Comparison of ENCODE assay signal across 20 cellular contexts in the genomic region with DNA sequence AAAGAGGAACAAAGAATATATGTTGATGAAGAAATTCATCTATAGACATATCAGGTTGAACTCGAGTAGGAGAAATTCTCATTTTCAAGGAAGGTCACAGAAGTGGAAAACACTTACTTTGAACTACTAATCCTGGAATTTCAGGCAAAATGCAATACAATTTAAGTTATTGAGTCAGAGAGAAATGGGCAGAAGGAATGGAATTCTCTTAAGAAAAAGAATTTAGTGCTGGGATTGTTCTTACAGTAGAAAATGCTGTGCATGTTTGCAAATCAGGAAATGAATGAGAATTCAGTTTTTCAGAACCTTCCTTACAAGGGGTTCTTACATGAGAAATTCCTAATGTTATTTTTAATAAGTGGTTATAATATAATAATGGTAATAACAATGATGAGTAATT.
DNase-seq lines count a peak whose midpoint lies in the region; ATAC-seq and TF ChIP-seq lines count a peak whose summit lies in the region.
"Had no signal": no experiment of that assay in that cellular context is flagged by ENCODE, and none has a peak within 500 bp of the region (broad histone marks: within the 10 kb centered on the region; RNA-seq: fewer than 3 reads in every experiment).

No MANE protein-coding gene starts in this region.

- CTCF ChIA-PET in activated CD8-positive, alpha-beta T cell treated with anti-CD3 and anti-CD28 coated beads, Interleukin-2, amount 10 ng/mL, durations not matched to agents 7 days and 5 days (lab: Charles Lee), result no interaction called here

- no peaks in the 10 kb centered on the region for H3K36me3 Mint-ChIP-seq in activated CD8-positive, alpha-beta T cell treated with anti-CD3 and anti-CD28 coated beads, Interleukin-2, amount 10 ng/mL, durations not matched to agents 7 days and 5 days (ENCODE audit: low read depth)

- DNase-seq in NOMO-1 treated with DMSO at 0.1 percent for 48 hours (lab: John Stamatoyannopoulos, UW; ENCODE audit: unreplicated experiment) (peak; percentile 10), NOMO-1 treated with dmso at 0.1 percent for 144 hours (lab: John Stamatoyannopoulos, UW; ENCODE audit: unreplicated experiment) (no peak), amniotic epithelial cell (ENCODE audit: low read depth) (peak; percentile 38), fibroblast of the aortic adventitia (ENCODE audit: low read depth) (peak; percentile 73)
- DNase-seq in activated CD8-positive, alpha-beta memory T cell treated with anti-CD3 and anti-CD28 coated beads, Interleukin-2, amount 50 U/mL, for 4 hours, result no peak
- DNase-seq in activated CD8-positive, alpha-beta T cell treated with anti-CD3 and anti-CD28 coated beads, Interleukin-2, amount 10 ng/mL, durations not matched to agents 7 days and 5 days, result no peak
- DNase-seq: 8988T, DND-41, GDM1, KBM-7, NCI-H1092, NCI-H146, NCI-H2081 treated with DMSO at 0.1 percent for 48 hours, NCI-H510A, NCI-H82, SHP77 had no signal

- peaks cover 11% of the 10 kb centered on the region for H3K4me1 Mint-ChIP-seq in activated CD8-positive, alpha-beta T cell treated with anti-CD3 and anti-CD28 coated beads, Interleukin-2, amount 10 ng/mL, durations not matched to agents 7 days and 5 days (ENCODE audit: low read depth)

- no peak overlapping the region for H3K4me3 Mint-ChIP-seq in activated CD8-positive, alpha-beta T cell treated with anti-CD3 and anti-CD28 coated beads, Interleukin-2, amount 10 ng/mL, durations not matched to agents 7 days and 5 days

- H3K9me3 ChIP-seq in subcutaneous abdominal adipose tissue (ENCODE audit: control insufficient read depth in 5 of 5, low read length in 5 of 5), result no peaks in the 10 kb centered on the region

- POLR2A ChIA-PET in activated CD8-positive, alpha-beta T cell treated with anti-CD3 and anti-CD28 coated beads, Interleukin-2, amount 10 ng/mL, durations not matched to agents 7 days and 5 days (lab: Charles Lee), result no interaction called here

- no peaks in the 10 kb centered on the region for H3K27me3 ChIP-seq in subcutaneous abdominal adipose tissue (ENCODE audit: control insufficient read depth in 5 of 5, insufficient read depth in 4 of 5, low read length in 5 of 5)
- H3K27me3 ChIP-seq: BLaER1 treated with 17β-estradiol and CSF1 and Interleukin-3, amounts not matched to agents 10 nM and 100 nM had no signal

- H3K27me3 Mint-ChIP-seq in activated CD8-positive, alpha-beta T cell treated with anti-CD3 and anti-CD28 coated beads, Interleukin-2, amount 10 ng/mL, durations not matched to agents 7 days and 5 days (ENCODE audit: low read depth), result no peaks in the 10 kb centered on the region

- H3K9ac ChIP-seq in subcutaneous abdominal adipose tissue (ENCODE audit: low read length in 5 of 5), result peak overlapping the region in 1 of 5 donors; percentile 55
- H3K9ac ChIP-seq: BLaER1 treated with 17β-estradiol and CSF1 and Interleukin-3, amounts not matched to agents 10 nM and 100 nM had no signal

- no peak for TF ChIP-seq CTCF in fibroblast of the aortic adventitia (IDR thresholded peaks at IDR 0.05; ENCODE audit: insufficient read depth, low read length)

- H3K4me3 ChIP-seq in fibroblast of the aortic adventitia (ENCODE audit: low read depth, low read length) (no peak overlapping the region), subcutaneous abdominal adipose tissue (ENCODE audit: low read depth in 1 of 5, low read length in 5 of 5) (no peak overlapping the region)
- H3K4me3 ChIP-seq: BLaER1 treated with 17β-estradiol and CSF1 and Interleukin-3, amounts not matched to agents 10 nM and 100 nM had no signal

- H3K27ac Mint-ChIP-seq in activated CD8-positive, alpha-beta T cell treated with anti-CD3 and anti-CD28 coated beads, Interleukin-2, amount 10 ng/mL, durations not matched to agents 7 days and 5 days, result no peak overlapping the region

- H3K4me1 ChIP-seq in subcutaneous abdominal adipose tissue (ENCODE audit: control insufficient read depth in 5 of 5, insufficient read depth in 5 of 5, low read length in 5 of 5), result peaks cover 3 to 44% (median 38%) of the 10 kb centered on the region in 5 donors

- ATAC-seq in HG02588 (IDR thresholded peaks at IDR 0.05; ENCODE audit: unreplicated experiment), result no peak
- ATAC-seq in activated CD8-positive, alpha-beta T cell treated with anti-CD3 and anti-CD28 coated beads, Interleukin-2, amount 10 ng/mL, durations not matched to agents 7 days and 5 days, result no peak
- ATAC-seq: HCT116 had no signal

- peak overlapping the region; percentile 95 for H3K27ac ChIP-seq in subcutaneous abdominal adipose tissue (ENCODE audit: low read depth, low read length)
- H3K27ac ChIP-seq: BLaER1 treated with 17β-estradiol and CSF1 and Interleukin-3, amounts not matched to agents 10 nM and 100 nM had no signal

- H3K36me3 ChIP-seq in subcutaneous abdominal adipose tissue (ENCODE audit: control insufficient read depth in 5 of 5, insufficient read depth in 5 of 5, low read length in 5 of 5), result no peaks in the 10 kb centered on the region
- H3K36me3 ChIP-seq: BLaER1 treated with 17β-estradiol and CSF1 and Interleukin-3, amounts not matched to agents 10 nM and 100 nM had no signal

- H3K9me3 Mint-ChIP-seq in activated CD8-positive, alpha-beta T cell treated with anti-CD3 and anti-CD28 coated beads, Interleukin-2, amount 10 ng/mL, durations not matched to agents 7 days and 5 days (ENCODE audit: insufficient read depth), result no peaks in the 10 kb centered on the region

Comparison
In these comparisons a context has a peak if more than half of its experiments do, and no peak if none do; other contexts are left out.
1. DNase-seq: peak in NOMO-1 treated with DMSO at 0.1 percent for 48 hours (single experiment), amniotic epithelial cell (single experiment) and fibroblast of the aortic adventitia (single experiment); none in NOMO-1 treated with dmso at 0.1 percent for 144 hours (single experiment), activated CD8-positive, alpha-beta memory T cell treated with anti-CD3 and anti-CD28 coated beads, Interleukin-2, amount 50 U/mL, for 4 hours (single experiment) and activated CD8-positive, alpha-beta T cell treated with anti-CD3 and anti-CD28 coated beads, Interleukin-2, amount 10 ng/mL, durations not matched to agents 7 days and 5 days (single experiment).